ENCODE assay signal across 23 cellular contexts in genomic region chr1:18573170-18573569, GRCh38. TPM values are rescaled to one million over a fixed set of nuclear protein-coding genes. Genes with fewer than 3 reads are reported as not detected.
"Had no signal": no experiment of that assay in that cellular context is flagged by ENCODE, and none has a peak within 500 bp of the region (broad histone marks: within the 10 kb centered on the region; RNA-seq: fewer than 3 reads in every experiment).

No MANE protein-coding gene starts in this region.

- H3K9me3 ChIP-seq: adrenal gland, prostate gland, thyroid gland had no signal

- FAIRE-seq: endometrium, kidney had no signal

- H3K36me3 ChIP-seq: adrenal gland, ascending aorta, brain microvascular endothelial cell, prostate gland, thyroid gland had no signal

- DNase-seq: activated CD4-positive, alpha-beta T cell treated with anti-CD3 and anti-CD28 coated beads for 1 hour; activated gamma-delta T cell treated with Interleukin-2 at 50 U/mL for 16 hours; activated T-cell treated with anti-CD3 and anti-CD28 coated beads, Interleukin-2, amount 50 U/mL, for 1 hour; adrenal gland; brain microvascular endothelial cell; caudate nucleus; effector CD4-positive, alpha-beta T cell; kidney; naive thymus-derived CD8-positive, alpha-beta T cell; right cardiac atrium; stimulated activated CD4-positive, alpha-beta T cell treated with anti-CD3 and anti-CD28 coated beads, Interleukin-4, amount 100 ng/mL, for 24 hours; substantia nigra; thyroid gland had no signal

- H3K4me3 ChIP-seq: adrenal gland, ascending aorta, lung, prostate gland, thyroid gland had no signal

- H3K27me3 ChIP-seq: ascending aorta, brain microvascular endothelial cell, thyroid gland had no signal

- H3K4me1 ChIP-seq: adrenal gland, ascending aorta, prostate gland, thyroid gland had no signal

- H3K27ac ChIP-seq: adrenal gland, ascending aorta, brain microvascular endothelial cell, prostate gland, thyroid gland had no signal

- ATAC-seq: left lobe of liver; naive thymus-derived CD8-positive, alpha-beta T cell; right cardiac atrium had no signal

RNA-seq across cellular contexts. Expression of gene PAX7, which starts 57.5 kb away (rescaled TPM):
- total RNA-seq: adrenal gland; ascending aorta; epithelial cell of proximal tubule; fibroblast of villous mesenchyme; kidney; left lobe of liver; mesothelial cell of epicardium; naive thymus-derived CD8-positive, alpha-beta T cell; osteocyte; right cardiac atrium; ureter had no signal
- polyA plus RNA-seq: adrenal gland; lung; naive thymus-derived CD8-positive, alpha-beta T cell; right cardiac atrium had no signal
